9 cellular contexts compared by ENCODE assay signal in the genomic region with DNA sequence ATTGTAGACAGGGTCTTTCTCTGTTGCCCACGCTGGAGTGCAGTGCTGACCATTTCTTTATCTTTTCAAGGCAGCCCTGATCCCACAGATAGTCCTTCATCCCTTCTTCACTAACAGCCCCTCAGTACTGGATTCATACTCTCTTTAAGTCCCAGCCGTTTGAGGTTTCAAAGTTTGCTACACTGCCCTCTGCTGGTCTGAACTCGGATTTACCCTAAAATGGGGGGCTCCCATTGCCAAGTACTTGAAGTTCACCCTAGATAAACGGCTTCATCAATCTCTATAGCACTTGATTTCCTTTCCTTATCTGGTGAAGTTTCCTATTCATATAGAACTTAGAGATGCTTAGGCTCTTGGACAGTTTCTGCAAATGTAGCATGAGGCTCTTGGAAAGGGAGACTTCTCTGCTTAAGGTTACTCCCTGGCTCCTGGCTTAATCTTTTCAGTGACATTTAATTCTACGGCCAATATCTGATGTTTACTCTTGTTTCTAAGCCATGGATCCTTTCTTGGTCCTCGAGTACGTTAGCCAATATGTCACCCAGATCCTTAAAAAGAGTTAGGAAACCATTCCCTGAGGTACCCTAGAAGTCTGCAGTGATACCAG. TPM values are rescaled to one million over a fixed set of nuclear protein-coding genes. Genes with fewer than 3 reads are reported as not detected.
A peak's percentile ranks its signal among the peaks of the same experiment; 100 is the strongest.
DNase-seq lines count a peak whose midpoint lies in the region; ATAC-seq and TF ChIP-seq lines count a peak whose summit lies in the region.
"Had no signal": no experiment of that assay in that cellular context is flagged by ENCODE, and none has a peak within 500 bp of the region (broad histone marks: within the 10 kb centered on the region; RNA-seq: fewer than 3 reads in every experiment).

No MANE protein-coding gene starts in this region.

- H3K27me3 Mint-ChIP-seq in Calu3 (ENCODE audit: unreplicated experiment) (no peaks in the 10 kb centered on the region), brain (peaks cover 3% of the 10 kb centered on the region)

- TF ChIP-seq CTCF in Calu3 (IDR thresholded peaks at IDR 0.05; ENCODE audit: unreplicated experiment) = peak; percentile 64
- peak; percentile 66 to 71 for TF ChIP-seq CTCF in brain (conservative IDR thresholded peaks at IDR 0.05)
- peak; percentile 60 to 67 for TF ChIP-seq CTCF in left lung (IDR thresholded peaks at IDR 0.05)

- H3K9me3 Mint-ChIP-seq in Calu3 (ENCODE audit: low read depth, unreplicated experiment) (peaks cover 5% of the 10 kb centered on the region), brain (peaks cover 2 to 8% (median 3%) of the 10 kb centered on the region in 5 experiments)

- H3K36me3 Mint-ChIP-seq in Calu3 (ENCODE audit: insufficient read depth, unreplicated experiment) (no peaks in the 10 kb centered on the region), brain (no peaks in the 10 kb centered on the region)

- H3K36me3 ChIP-seq in left lung = no peaks in the 10 kb centered on the region

- peak; percentile 58 for DNase-seq in Calu3
- DNase-seq in NCI-H1694 treated with DMSO at 0.1 percent for 48 hours (lab: John Stamatoyannopoulos, UW) = peak; percentile 26
- DNase-seq in UCSD-AML1 (lab: John Stamatoyannopoulos, UW; ENCODE audit: unreplicated experiment) = peak; percentile 42
- no peak for DNase-seq in left lung
- peak; percentile 20 for DNase-seq in stimulated activated CD8-positive, alpha-beta memory T cell treated with anti-CD3 and anti-CD28 coated beads, Interleukin-15, amount 100 ng/mL, for 24 hours (ENCODE audit: low read depth)

- no peak overlapping the region for H3K27ac Mint-ChIP-seq in Calu3 (ENCODE audit: unreplicated experiment)
- H3K27ac Mint-ChIP-seq in brain = peak overlapping the region in 1 of 5 experiments; percentile 4
- H3K27ac Mint-ChIP-seq: T-helper 1 cell treated with Interleukin-12 subunit alpha and Interleukin-12 subunit beta and Interleukin-4 antibody, amounts not matched to agents 30 μg/mL and 1 μg/mL, for 36 hours had no signal

- peaks cover 0 to 3% of the 10 kb centered on the region in 2 donors for H3K9me3 ChIP-seq in left lung

- CTCF ChIA-PET in Calu3 (lab: Charles Lee) = interaction anchor here (1.2 kb wide), 1 partner anchor 337 kb away, joined by 3 read pairs; no protein-coding TSS in a partner anchor

- ATAC-seq in GM21528 (IDR thresholded peaks at IDR 0.05; ENCODE audit: low FRiP score, unreplicated experiment) (peak; percentile 71), left lung (peak; percentile 65), HG02623 (IDR thresholded peaks at IDR 0.05; ENCODE audit: unreplicated experiment) (no peak)

- no peak overlapping the region for H3K4me3 Mint-ChIP-seq in Calu3 (ENCODE audit: low read depth, unreplicated experiment)
- no peak overlapping the region for H3K4me3 Mint-ChIP-seq in brain
- H3K4me3 Mint-ChIP-seq: T-helper 1 cell treated with Interleukin-12 subunit alpha and Interleukin-12 subunit beta and Interleukin-4 antibody, amounts not matched to agents 30 μg/mL and 1 μg/mL, for 36 hours had no signal

- no TSS peak for BruUV-seq in Calu3 (replicated peaks; lab: Mats Ljungman, UMichigan)

- H3K4me1 Mint-ChIP-seq in Calu3 (ENCODE audit: low read depth, unreplicated experiment) = peaks cover 28% of the 10 kb centered on the region
- peaks cover 7% of the 10 kb centered on the region for H3K4me1 Mint-ChIP-seq in brain

- intact Hi-C loops in Calu3 (cut with micrococcal nuclease; ENCODE audit: unreplicated experiment) (loop anchor here (1.0 to 5.0 kb wide), 2 partner anchors 107 to 337 kb away; no protein-coding TSS in a partner anchor), left lung (cut with DNase I) (loop anchor here in 1 of 2 donors (5.0 kb wide), 1 partner anchor 337 kb away; no protein-coding TSS in a partner anchor)

- H3K27ac ChIP-seq in left lung = no peak overlapping the region

- no peak overlapping the region for H3K4me3 ChIP-seq in left lung

- no peaks in the 10 kb centered on the region for H3K4me1 ChIP-seq in left lung

- H3K27me3 ChIP-seq in left lung = no peaks in the 10 kb centered on the region

RNA-seq across cellular contexts. Expression of gene PREP, which starts 21.4 kb away (rescaled TPM):
- total RNA-seq in Calu3 (2022) = 62.4 and 70.4 TPM in 2 replicates
- 75.0 TPM for polyA plus RNA-seq in brain (ENCODE audit: insufficient read depth, low read depth, low replicate concordance)
- 10 to 100 TPM; 34.9 to 36.6 TPM for total RNA-seq in left lung

Comparison
In these comparisons a context has a peak if more than half of its experiments do, and no peak if none do; other contexts are left out.
1. DNase-seq: peak in Calu3 (single experiment), NCI-H1694 treated with DMSO at 0.1 percent for 48 hours (single experiment), UCSD-AML1 (single experiment) and stimulated activated CD8-positive, alpha-beta memory T cell treated with anti-CD3 and anti-CD28 coated beads, Interleukin-15, amount 100 ng/mL, for 24 hours (single experiment); none in left lung (0 of 2).
2. Peak in every context shown above with its lines, with median percentiles within 50 percentile points of each other: CTCF ChIP-seq.